Comparison of ENCODE assay signal across 8 cellular contexts in the genomic region with DNA sequence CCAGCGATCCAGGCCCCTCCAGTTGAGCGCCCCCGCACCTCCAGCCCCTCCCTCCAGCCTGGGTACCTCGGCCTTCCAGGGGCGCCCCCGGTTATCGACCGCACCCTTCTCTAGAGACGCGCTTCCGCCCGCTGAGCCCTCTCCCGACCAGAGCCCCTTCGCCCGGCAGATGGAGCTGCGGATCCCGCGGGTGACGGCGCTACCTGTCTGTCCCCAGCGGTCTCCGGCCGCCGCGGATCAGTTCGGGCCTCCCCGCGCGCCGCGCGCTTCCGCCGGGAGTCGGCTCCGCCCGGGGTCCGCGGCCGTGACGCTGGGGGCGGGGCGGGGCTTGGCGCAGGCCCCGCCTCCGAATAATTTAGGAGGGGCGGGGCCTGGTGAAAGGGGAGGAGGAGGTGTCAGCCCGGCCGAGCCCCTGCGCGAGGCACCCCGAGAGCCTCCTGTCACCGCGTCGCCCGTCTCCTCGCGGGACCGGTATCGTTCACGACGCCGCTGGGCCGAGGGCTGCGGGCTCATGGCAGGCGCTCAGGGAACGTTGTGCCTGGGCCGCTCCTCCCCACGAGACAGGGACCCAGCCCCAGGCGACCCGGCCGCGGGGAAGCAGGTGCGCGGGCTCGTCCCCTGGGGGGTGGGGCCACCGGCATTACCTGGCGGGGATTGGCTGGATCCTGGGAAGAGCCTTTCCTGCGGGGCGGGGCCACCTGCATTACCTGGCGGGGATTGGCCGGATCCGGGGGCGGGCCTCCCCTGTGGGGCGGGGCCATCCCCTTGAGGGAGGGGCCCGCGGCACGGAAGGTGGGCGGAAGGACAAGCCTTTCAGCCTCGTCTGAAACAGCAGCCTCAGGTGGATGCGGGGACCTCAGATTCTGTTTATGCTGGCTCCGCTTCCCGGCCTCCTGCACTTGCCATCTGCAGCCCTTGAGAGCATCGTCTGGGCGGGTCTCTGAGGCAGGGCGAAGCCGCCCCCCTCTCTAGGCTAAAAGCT. TPM values are rescaled to one million over a fixed set of nuclear protein-coding genes. Genes with fewer than 3 reads are reported as not detected.
DNase-seq lines count a peak whose midpoint lies in the region; ATAC-seq and TF ChIP-seq lines count a peak whose summit lies in the region.

Gene SPATA2L (minus strand): TSS at position 281 of the 982 bp plus-strand sequence. CDS start 473 bp downstream, outside the sequence.

- TF ChIP-seq CTCF in RWPE2 (IDR thresholded peaks at IDR 0.05; ENCODE audit: poor library complexity, severe bottlenecking) (peak; percentile 34), fibroblast of villous mesenchyme (IDR thresholded peaks at IDR 0.05; ENCODE audit: insufficient read depth, low read depth, low read length) (peak; percentile 13), neural crest cell (conservative IDR thresholded peaks at IDR 0.05) (peak; percentile 41)

- peak within 1 kb of the TSS; percentile 86 for H3K4me3 Mint-ChIP-seq in neural crest cell

- H3K36me3 ChIP-seq in RWPE2 (ENCODE audit: low read depth): no peaks in the 10 kb centered on the region
- no peaks in the 10 kb centered on the region for H3K36me3 ChIP-seq in stomach smooth muscle (ENCODE audit: control insufficient read depth in 2 of 2, insufficient read depth in 2 of 2, low read length in 2 of 2)

- peaks cover 3% of the 10 kb centered on the region for H3K27me3 Mint-ChIP-seq in neural crest cell (ENCODE audit: low read depth)

- H3K4me3 ChIP-seq in RWPE2 (ENCODE audit: severe bottlenecking): peak within 1 kb of the TSS; percentile 59
- peak within 1 kb of the TSS; percentile 80 for H3K4me3 ChIP-seq in fibroblast of villous mesenchyme (ENCODE audit: low read depth, low read length)
- H3K4me3 ChIP-seq in stomach smooth muscle (ENCODE audit: low read length in 2 of 2): peak within 1 kb of the TSS; percentile 75 to 78

- no peak within 1 kb of the TSS for H3K27ac Mint-ChIP-seq in neural crest cell (ENCODE audit: unreplicated experiment)

- peak; percentile 64 for ATAC-seq in RWPE2 (ENCODE audit: low read depth)

- in situ Hi-C loops in G401 (cut with HindIII; ENCODE audit: low sequenced_read_pairs): no loop called here

- H3K27me3 ChIP-seq in RWPE2 (ENCODE audit: insufficient read depth, poor library complexity, severe bottlenecking) (no peaks in the 10 kb centered on the region), stomach smooth muscle (ENCODE audit: control insufficient read depth in 1 of 2, insufficient read depth in 2 of 2, low read length in 2 of 2) (peaks cover 7 to 14% of the 10 kb centered on the region in 2 donors)

- peaks cover 17% of the 10 kb centered on the region for H3K4me1 Mint-ChIP-seq in neural crest cell

- peak; percentile 96 for DNase-seq in G401 (ENCODE audit: low spot score)
- peak; percentile 45 for DNase-seq in GOT3 (lab: John Stamatoyannopoulos, UW)
- DNase-seq in LoVo (ENCODE audit: low spot score): peak; percentile 96
- DNase-seq in RWPE2 (ENCODE audit: low spot score): peak; percentile 98
- peak; percentile 99 for DNase-seq in activated effector memory CD4-positive, alpha-beta T cell treated with anti-CD3 and anti-CD28 coated beads, Interleukin-2, amount 50 U/mL, for 16 hours
- peak; percentile 77 for DNase-seq in fibroblast of villous mesenchyme (ENCODE audit: low read depth)
- peak; percentile 83 for DNase-seq in neural crest cell (ENCODE audit: low read depth, low spot score)

- no peaks in the 10 kb centered on the region for H3K9me3 Mint-ChIP-seq in neural crest cell

- H3K9ac ChIP-seq in stomach smooth muscle (ENCODE audit: low read length in 2 of 2): peak within 1 kb of the TSS; percentile 55

- no peaks in the 10 kb centered on the region for H3K4me1 ChIP-seq in RWPE2 (ENCODE audit: insufficient read depth, poor library complexity, severe bottlenecking)
- peaks cover 21% of the 10 kb centered on the region for H3K4me1 ChIP-seq in stomach smooth muscle (ENCODE audit: control insufficient read depth, insufficient read depth, low read length)

- peaks cover 3% of the 10 kb centered on the region for H3K36me3 Mint-ChIP-seq in neural crest cell (ENCODE audit: low read depth)

- H3K27ac ChIP-seq in RWPE2 (ENCODE audit: poor library complexity, severe bottlenecking): peak within 1 kb of the TSS; percentile 41
- peak within 1 kb of the TSS; percentile 53 for H3K27ac ChIP-seq in stomach smooth muscle (ENCODE audit: low read length)

- H3K9me3 ChIP-seq in RWPE2 (ENCODE audit: severe bottlenecking): no peaks in the 10 kb centered on the region
- no peaks in the 10 kb centered on the region for H3K9me3 ChIP-seq in stomach smooth muscle (ENCODE audit: control insufficient read depth in 2 of 2, low read length in 2 of 2)

RNA-seq across cellular contexts. Expression of gene SPATA2L, which starts in this region (rescaled TPM):
- total RNA-seq in G401 (2014; rRNA removed; shearing (Covaris generic)): 94.8 and 114 TPM in 2 replicates
- total RNA-seq in fibroblast of villous mesenchyme (9.5 and 12.6 TPM in 2 replicates), neural crest cell (8.6 and 10.6 TPM in 2 replicates)

Comparison
In these comparisons a context has a peak if more than half of its experiments do, and no peak if none do; other contexts are left out.
1. Peak in every context shown above with its lines: DNase-seq, ATAC-seq, H3K4me3 ChIP-seq and H3K27ac ChIP-seq.
2. DNase-seq: peak in every context shown above with its lines; median percentile 99 in activated effector memory CD4-positive, alpha-beta T cell treated with anti-CD3 and anti-CD28 coated beads, Interleukin-2, amount 50 U/mL, for 16 hours; 98 in RWPE2; 96 in G401; 96 in LoVo; 83 in neural crest cell; 77 in fibroblast of villous mesenchyme; 45 in GOT3.